In genomic region chr12:122646568-122647220, GRCh38 we compare ENCODE assay signal across 8 cellular contexts. TPM values are rescaled to one million over a fixed set of nuclear protein-coding genes. Genes with fewer than 3 reads are reported as not detected.
DNase-seq lines count a peak whose midpoint lies in the region; ATAC-seq, FAIRE-seq and TF ChIP-seq lines count a peak whose summit lies in the region.
"Had no signal": no experiment of that assay in that cellular context is flagged by ENCODE, and none has a peak within 500 bp of the region (broad histone marks: within the 10 kb centered on the region; RNA-seq: fewer than 3 reads in every experiment).

No MANE protein-coding gene starts in this region.

- H3K27me3 ChIP-seq in SJCRH30 (no peaks in the 10 kb centered on the region), astrocyte (ENCODE audit: insufficient read depth, low read length) (no peaks in the 10 kb centered on the region)
- H3K27me3 ChIP-seq: adrenal gland had no signal

- H3K9me3 ChIP-seq in SJCRH30 (replicated peaks) (no peaks in the 10 kb centered on the region), astrocyte (ENCODE audit: insufficient read depth, low read depth, low read length) (no peaks in the 10 kb centered on the region)
- H3K9me3 ChIP-seq: adrenal gland had no signal

- H3K9me3 Mint-ChIP-seq in astrocyte (ENCODE audit: unreplicated experiment), result no peaks in the 10 kb centered on the region
- peaks cover 4% of the 10 kb centered on the region for H3K9me3 Mint-ChIP-seq in mesothelial cell of epicardium

- peak; percentile 11 to 29 for DNase-seq in SJCRH30
- DNase-seq in astrocyte (ENCODE audit: low read depth), result peak; percentile 59
- DNase-seq in stimulated activated CD4-positive, alpha-beta T cell treated with anti-CD3 and anti-CD28 coated beads, Interleukin-4, amount 100 ng/mL, for 4 hours, result peak; percentile 19 to 73
- no peak for DNase-seq in mesothelial cell of epicardium (ENCODE audit: low spot score in 2 of 2, unreplicated experiment in 2 of 2)
- DNase-seq in NCI-H1694 treated with DMSO at 0.1 percent for 48 hours (lab: John Stamatoyannopoulos, UW), result no peak

- H3K27me3 Mint-ChIP-seq in astrocyte (ENCODE audit: low read depth, unreplicated experiment) (no peaks in the 10 kb centered on the region), mesothelial cell of epicardium (ENCODE audit: low read depth) (no peaks in the 10 kb centered on the region)

- H3K4me1 Mint-ChIP-seq in astrocyte (ENCODE audit: low read depth, unreplicated experiment) (no peaks in the 10 kb centered on the region), mesothelial cell of epicardium (peaks cover 16% of the 10 kb centered on the region)

- ATAC-seq in GM18909 (IDR thresholded peaks at IDR 0.05; ENCODE audit: poor library complexity, unreplicated experiment) (peak; percentile 82), HG02981 (IDR thresholded peaks at IDR 0.05; ENCODE audit: unreplicated experiment) (peak; percentile 83)

- H3K27ac ChIP-seq in SJCRH30, result no peak overlapping the region
- no peak overlapping the region for H3K27ac ChIP-seq in astrocyte (ENCODE audit: low read depth, low read length)
- H3K27ac ChIP-seq: adrenal gland had no signal

- no peaks in the 10 kb centered on the region for H3K36me3 ChIP-seq in SJCRH30
- H3K36me3 ChIP-seq in astrocyte (ENCODE audit: insufficient read depth, low read length), result no peaks in the 10 kb centered on the region
- H3K36me3 ChIP-seq: adrenal gland had no signal

- no peak overlapping the region for H3K9ac ChIP-seq in astrocyte (ENCODE audit: low read length)

- no peak overlapping the region for H3K4me3 ChIP-seq in SJCRH30
- H3K4me3 ChIP-seq in astrocyte (ENCODE audit: insufficient read depth, low read depth, low read length), result no peak overlapping the region
- H3K4me3 ChIP-seq: adrenal gland had no signal

- no peak overlapping the region for H2AFZ ChIP-seq in astrocyte (ENCODE audit: low read depth, low read length)

- no peaks in the 10 kb centered on the region for H3K36me3 Mint-ChIP-seq in astrocyte (ENCODE audit: low read depth, unreplicated experiment)
- H3K36me3 Mint-ChIP-seq in mesothelial cell of epicardium, result no peaks in the 10 kb centered on the region

- peak overlapping the region; percentile 24 for H3K4me2 ChIP-seq in astrocyte (ENCODE audit: low read length)

- no peak for FAIRE-seq in astrocyte (lab: Jason Lieb, UNC)

- no peak overlapping the region for H3K27ac Mint-ChIP-seq in astrocyte (ENCODE audit: unreplicated experiment)
- no peak overlapping the region for H3K27ac Mint-ChIP-seq in mesothelial cell of epicardium

- H3K4me1 ChIP-seq in SJCRH30, result peaks cover 6% of the 10 kb centered on the region
- H3K4me1 ChIP-seq in astrocyte (ENCODE audit: insufficient read depth, low read length), result peaks cover 7% of the 10 kb centered on the region
- H3K4me1 ChIP-seq: adrenal gland had no signal

- no peak for TF ChIP-seq CTCF in astrocyte (IDR thresholded peaks at IDR 0.05; ENCODE audit: insufficient read depth, low read depth, low read length)
- no peak for TF ChIP-seq CTCF in mesothelial cell of epicardium (IDR thresholded peaks at IDR 0.05; ENCODE audit: unreplicated experiment)

- H4K20me1 ChIP-seq in astrocyte (ENCODE audit: insufficient read depth, low read length), result no peaks in the 10 kb centered on the region

- no peak overlapping the region for H3K4me3 Mint-ChIP-seq in astrocyte (ENCODE audit: unreplicated experiment)
- no peak overlapping the region for H3K4me3 Mint-ChIP-seq in mesothelial cell of epicardium

- no peaks in the 10 kb centered on the region for H3K79me2 ChIP-seq in astrocyte (ENCODE audit: insufficient read depth, low read length)

RNA-seq across cellular contexts. Expression of gene HCAR2, which starts 56.5 kb away (rescaled TPM):
- not detected in 2 replicates for total RNA-seq in SJCRH30 (2014; rRNA removed; shearing (Covaris generic))
- total RNA-seq in astrocyte, result not detected in 2 replicates
- total RNA-seq in mesothelial cell of epicardium, result 8.4 to 11.1 TPM (median 10.9 TPM) in 3 replicates

Comparison
In these comparisons a context has a peak if more than half of its experiments do, and no peak if none do; other contexts are left out.
1. DNase-seq: peak in SJCRH30 (2 of 2), astrocyte (single experiment) and stimulated activated CD4-positive, alpha-beta T cell treated with anti-CD3 and anti-CD28 coated beads, Interleukin-4, amount 100 ng/mL, for 4 hours (2 of 2); none in mesothelial cell of epicardium (0 of 2) and NCI-H1694 treated with DMSO at 0.1 percent for 48 hours (single experiment).